Comparison of ENCODE assay signal across 25 cellular contexts in the genomic region with DNA sequence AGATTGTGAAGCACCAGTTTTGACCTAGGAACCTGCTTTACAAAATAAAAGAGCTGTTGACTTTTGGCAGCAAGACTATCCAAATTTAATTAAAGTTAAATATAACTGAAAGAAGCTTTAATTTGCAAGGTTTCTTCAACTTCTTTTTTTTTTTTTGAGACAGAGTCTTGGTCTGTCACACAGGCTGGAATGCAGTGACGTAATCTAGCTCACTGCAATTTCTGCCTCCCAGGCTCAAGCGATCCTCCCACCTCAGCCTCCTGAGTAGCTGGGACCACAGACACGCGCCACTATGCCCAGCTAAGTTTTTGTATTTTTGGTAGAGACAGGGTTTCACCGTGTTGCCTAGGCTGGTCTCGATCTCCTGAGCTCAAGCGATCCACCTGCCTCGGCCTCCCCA.
"Had no signal": no experiment of that assay in that cellular context is flagged by ENCODE, and none has a peak within 500 bp of the region (broad histone marks: within the 10 kb centered on the region; RNA-seq: fewer than 3 reads in every experiment).

No MANE protein-coding gene starts in this region.

- H3K4me1 Mint-ChIP-seq: memory B cell; stimulated activated effector memory CD8-positive, alpha-beta T cell treated with anti-CD3 and anti-CD28 coated beads, Interleukin-12 subunit alpha, Interleukin-12 subunit beta, amount 100 ng/mL, for 72 hours had no signal

- H3K27me3 ChIP-seq: hepatocyte, pancreas, sigmoid colon, spleen, suprapubic skin, tibial nerve, upper lobe of left lung had no signal

- H3K9me3 Mint-ChIP-seq: memory B cell; naive thymus-derived CD4-positive, alpha-beta T cell; natural killer cell treated with Interleukin-12 subunit alpha and Interleukin-12 subunit beta and Interleukin-15 and Interleukin-18, amount 100 ng/mL, for 72 hours; stimulated activated effector memory CD8-positive, alpha-beta T cell treated with anti-CD3 and anti-CD28 coated beads, Interleukin-12 subunit alpha, Interleukin-12 subunit beta, amount 100 ng/mL, for 72 hours; stimulated activated naive CD8-positive, alpha-beta T cell treated with anti-CD3 and anti-CD28 coated beads, Interleukin-15, Interleukin-2, amounts not matched to agents 100 ng/mL and 50 ng/mL, for 24 hours had no signal

- DNase-seq: islet precursor cell; left ventricle myocardium inferior; midbrain; mucosa of descending colon; naive thymus-derived CD4-positive, alpha-beta T cell; pancreas; posterior cingulate gyrus; retina; sigmoid colon; small intestine; spleen; stimulated activated CD4-positive, alpha-beta T cell treated with anti-CD3 and anti-CD28 coated beads, Interleukin-4, amount 100 ng/mL, for 24 hours; stimulated activated naive CD4-positive, alpha-beta T cell; upper lobe of left lung had no signal

- H3K4me3 Mint-ChIP-seq: memory B cell; naive thymus-derived CD4-positive, alpha-beta T cell; natural killer cell treated with Interleukin-12 subunit alpha and Interleukin-12 subunit beta and Interleukin-15 and Interleukin-18, amount 100 ng/mL, for 72 hours; stimulated activated effector memory CD8-positive, alpha-beta T cell treated with anti-CD3 and anti-CD28 coated beads, Interleukin-12 subunit alpha, Interleukin-12 subunit beta, amount 100 ng/mL, for 72 hours; stimulated activated naive CD8-positive, alpha-beta T cell treated with anti-CD3 and anti-CD28 coated beads, Interleukin-15, Interleukin-2, amounts not matched to agents 100 ng/mL and 50 ng/mL, for 24 hours had no signal

- H3K4me2 ChIP-seq: hepatocyte had no signal

- H3K79me2 ChIP-seq: hepatocyte had no signal

- ATAC-seq: mucosa of descending colon; naive thymus-derived CD4-positive, alpha-beta T cell; natural killer cell treated with Interleukin-12 subunit alpha and Interleukin-12 subunit beta and Interleukin-15 and Interleukin-18, amount 100 ng/mL, for 72 hours; pancreas; right cardiac atrium; stimulated activated effector memory CD8-positive, alpha-beta T cell treated with anti-CD3 and anti-CD28 coated beads, Interleukin-12 subunit alpha, Interleukin-12 subunit beta, amount 100 ng/mL, for 72 hours had no signal

- H3K9me3 ChIP-seq: left ventricle myocardium inferior, mucosa of descending colon, pancreas, prostate gland, sigmoid colon, spleen, suprapubic skin, thoracic aorta, tibial nerve, upper lobe of left lung had no signal

- H3K4me1 ChIP-seq: left ventricle myocardium inferior, pancreas, prostate gland, sigmoid colon, suprapubic skin, tibial nerve, upper lobe of left lung had no signal

- H3K4me3 ChIP-seq: hepatocyte, left ventricle myocardium inferior, lung, mucosa of descending colon, pancreas, prostate gland, sigmoid colon, spleen, suprapubic skin, thoracic aorta, tibial nerve, upper lobe of left lung had no signal

- H3K27ac Mint-ChIP-seq: memory B cell; naive thymus-derived CD4-positive, alpha-beta T cell; natural killer cell treated with Interleukin-12 subunit alpha and Interleukin-12 subunit beta and Interleukin-15 and Interleukin-18, amount 100 ng/mL, for 72 hours; stimulated activated effector memory CD8-positive, alpha-beta T cell treated with anti-CD3 and anti-CD28 coated beads, Interleukin-12 subunit alpha, Interleukin-12 subunit beta, amount 100 ng/mL, for 72 hours; stimulated activated naive CD8-positive, alpha-beta T cell treated with anti-CD3 and anti-CD28 coated beads, Interleukin-15, Interleukin-2, amounts not matched to agents 100 ng/mL and 50 ng/mL, for 24 hours had no signal

- H3K27ac ChIP-seq: hepatocyte, left ventricle myocardium inferior, pancreas, prostate gland, sigmoid colon, spleen, suprapubic skin, thoracic aorta, tibial nerve had no signal

- H3K27me3 Mint-ChIP-seq: memory B cell; naive thymus-derived CD4-positive, alpha-beta T cell; natural killer cell treated with Interleukin-12 subunit alpha and Interleukin-12 subunit beta and Interleukin-15 and Interleukin-18, amount 100 ng/mL, for 72 hours; stimulated activated naive CD8-positive, alpha-beta T cell treated with anti-CD3 and anti-CD28 coated beads, Interleukin-15, Interleukin-2, amounts not matched to agents 100 ng/mL and 50 ng/mL, for 24 hours had no signal

- FAIRE-seq: pancreas, small intestine had no signal

- H2AFZ ChIP-seq: hepatocyte had no signal
